23 cellular contexts compared by ENCODE assay signal in genomic region chrX:108610141-108610540, GRCh38.
"Had no signal": no experiment of that assay in that cellular context is flagged by ENCODE, and none has a peak within 500 bp of the region (broad histone marks: within the 10 kb centered on the region; RNA-seq: fewer than 3 reads in every experiment).

No MANE protein-coding gene starts in this region.

- H3K9me3 ChIP-seq: SJSA1 had no signal

- H3K4me1 Mint-ChIP-seq: IgD-negative memory B cell had no signal

- H3K4me1 ChIP-seq: SJSA1 had no signal

- H3K4me2 ChIP-seq: KMS-11 had no signal

- H3K27me3 Mint-ChIP-seq: IgD-negative memory B cell had no signal

- ATAC-seq: K562 had no signal

- H3K27me3 ChIP-seq: SJSA1 had no signal

- H3K4me3 Mint-ChIP-seq: IgD-negative memory B cell had no signal

- DNase-seq: Kasumi-1, MM.1S, NCI-H1092 treated with DMSO at 0.1 percent for 48 hours, NCI-H1436, NCI-H187, NCI-H2029, NCI-H2081 treated with DMSO at 0.1 percent for 48 hours, NCI-H2171, NCI-H226, NCI-H446, NCI-H510A, NCI-H524 treated with DMSO at 0.1 percent for 48 hours, NCI-H69, NCI-H774, Right ventricle myocardium superior, RPMI8226, SIG-M5 had no signal

- H3K9ac ChIP-seq: KMS-11 had no signal

- H3K27ac ChIP-seq: HL-60, KMS-11, SJSA1, SK-N-MC had no signal

- H3K36me3 Mint-ChIP-seq: IgD-negative memory B cell had no signal

- H3K4me3 ChIP-seq: K562, SJSA1, SK-N-MC had no signal

- H3K27ac Mint-ChIP-seq: IgD-negative memory B cell had no signal

- H3K9me3 Mint-ChIP-seq: IgD-negative memory B cell had no signal
